In genomic region chr2:226216578-226216977, GRCh38 we compare ENCODE assay signal across 7 cellular contexts.
"Had no signal": no experiment of that assay in that cellular context is flagged by ENCODE, and none has a peak within 500 bp of the region (broad histone marks: within the 10 kb centered on the region; RNA-seq: fewer than 3 reads in every experiment).

No MANE protein-coding gene starts in this region.

- H3K4me1 ChIP-seq: ascending aorta had no signal

- H3K9me3 ChIP-seq: ascending aorta, SJCRH30 had no signal

- ATAC-seq: Panc1 had no signal

- H3K27me3 ChIP-seq: ascending aorta, SJCRH30 had no signal

- H3K36me3 ChIP-seq: ascending aorta, SJCRH30 had no signal

- H3K4me3 ChIP-seq: ascending aorta, SJCRH30 had no signal

- DNase-seq: NCI-H1417 treated with DMSO at 0.1 percent for 48 hours; NCI-H510A; NK-92 treated with Interleukin-12 subunit alpha and Interleukin-12 subunit beta, amount 100 ng/mL, for 24 hours; T1000 had no signal

- H3K27ac ChIP-seq: ascending aorta, SJCRH30 had no signal
